8 cellular contexts compared by ENCODE assay signal in the genomic region with DNA sequence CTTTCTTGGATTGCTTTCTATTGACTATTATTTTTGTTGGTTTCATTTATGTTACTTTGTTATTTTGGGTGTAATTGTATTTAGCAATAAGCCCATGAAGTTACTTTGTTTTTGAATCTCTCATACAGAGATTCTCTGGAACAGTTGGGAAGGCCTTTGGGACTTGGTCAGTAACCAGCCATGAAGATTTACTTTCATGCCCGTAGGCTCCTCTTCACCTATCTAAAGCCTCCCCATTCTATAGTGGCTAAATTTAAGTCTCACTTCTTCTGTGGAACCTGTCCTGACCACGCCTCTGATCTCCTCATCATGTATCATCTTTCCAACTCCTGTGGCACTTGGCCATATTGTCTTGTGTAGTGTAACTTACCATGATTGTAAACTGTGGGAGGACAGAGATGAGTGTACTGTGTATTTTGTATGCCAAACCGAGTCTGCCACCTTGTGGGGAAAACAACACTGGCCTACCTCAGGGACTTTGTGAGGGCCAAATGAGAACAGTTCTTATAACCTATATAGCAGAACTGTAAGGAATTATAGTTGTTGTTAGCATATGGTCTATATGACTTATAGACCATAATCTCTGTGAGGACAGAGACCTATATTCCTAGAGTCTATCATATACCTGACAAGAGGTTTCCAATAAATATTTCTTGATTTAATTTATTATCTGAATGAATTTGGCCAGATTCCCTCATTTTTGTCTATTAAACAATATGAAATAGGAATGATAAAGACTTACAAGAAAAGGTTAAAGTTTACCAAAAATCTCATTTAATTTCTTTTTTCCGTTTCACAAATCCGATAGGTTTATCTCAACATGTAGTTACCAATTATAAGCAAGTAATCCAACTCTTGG.
DNase-seq lines count a peak whose midpoint lies in the region; ATAC-seq and TF ChIP-seq lines count a peak whose summit lies in the region.

No MANE protein-coding gene starts in this region.

- H3K27me3 Mint-ChIP-seq in activated CD8-positive, alpha-beta T cell treated with anti-CD3 and anti-CD28 coated beads for 36 hours: no peaks in the 10 kb centered on the region

- H3K4me1 Mint-ChIP-seq in activated CD8-positive, alpha-beta T cell treated with anti-CD3 and anti-CD28 coated beads for 36 hours (ENCODE audit: low read depth): peaks cover 12% of the 10 kb centered on the region

- ATAC-seq in HG03469 (IDR thresholded peaks at IDR 0.05; ENCODE audit: unreplicated experiment): peak; percentile 64
- peak; percentile 99 for ATAC-seq in activated CD8-positive, alpha-beta T cell treated with anti-CD3 and anti-CD28 coated beads for 36 hours

- POLR2A ChIA-PET in activated CD8-positive, alpha-beta T cell treated with anti-CD3 and anti-CD28 coated beads for 36 hours (lab: Charles Lee): interaction anchor here (1.0 kb wide), 1 partner anchor 99 kb away, joined by 4 read pairs; no protein-coding TSS in a partner anchor

- H3K27ac Mint-ChIP-seq in activated CD8-positive, alpha-beta T cell treated with anti-CD3 and anti-CD28 coated beads for 36 hours: no peak overlapping the region

- TF ChIP-seq CTCF in activated CD8-positive, alpha-beta T cell treated with anti-CD3 and anti-CD28 coated beads for 36 hours (IDR thresholded peaks at IDR 0.05): peak; percentile 77

- no peaks in the 10 kb centered on the region for H3K9me3 Mint-ChIP-seq in activated CD8-positive, alpha-beta T cell treated with anti-CD3 and anti-CD28 coated beads for 36 hours

- DNase-seq in NK-92 treated with Interleukin-12 subunit alpha and Interleukin-12 subunit beta, amount 100 ng/mL, for 24 hours (lab: John Stamatoyannopoulos, UW): peak; percentile 39
- DNase-seq in NK-92 (lab: John Stamatoyannopoulos, UW; ENCODE audit: unreplicated experiment): no peak
- DNase-seq in NCI-H82 (lab: John Stamatoyannopoulos, UW): peak; percentile 78
- peak; percentile 83 for DNase-seq in activated CD8-positive, alpha-beta T cell treated with anti-CD3 and anti-CD28 coated beads for 36 hours
- peak; percentile 69 for DNase-seq in epidermal melanocyte (ENCODE audit: insufficient read length, low spot score)
- DNase-seq in mucosa of gallbladder (ENCODE audit: low spot score): peak; percentile 68
- DNase-seq in stimulated activated naive CD4-positive, alpha-beta T cell (lab: John Stamatoyannopoulos, UW): peak in 5 of 6 experiments; percentile 26 to 69 (median 42)

- CTCF ChIA-PET in activated CD8-positive, alpha-beta T cell treated with anti-CD3 and anti-CD28 coated beads for 36 hours (lab: Charles Lee): interaction anchor here (0.7 to 1.4 kb wide), 10 partner anchors 27 to 263 kb away, joined by 3 to 4 read pairs (median 4); a partner anchor contains a TSS

- no peak overlapping the region for H3K4me3 Mint-ChIP-seq in activated CD8-positive, alpha-beta T cell treated with anti-CD3 and anti-CD28 coated beads for 36 hours

- H3K36me3 Mint-ChIP-seq in activated CD8-positive, alpha-beta T cell treated with anti-CD3 and anti-CD28 coated beads for 36 hours (ENCODE audit: low read depth): no peaks in the 10 kb centered on the region

- intact Hi-C loops in activated CD8-positive, alpha-beta T cell treated with anti-CD3 and anti-CD28 coated beads for 36 hours (cut with micrococcal nuclease): loop anchor here (5.0 kb wide), 1 partner anchor 178 kb away; no protein-coding TSS in a partner anchor
